In the genomic region with DNA sequence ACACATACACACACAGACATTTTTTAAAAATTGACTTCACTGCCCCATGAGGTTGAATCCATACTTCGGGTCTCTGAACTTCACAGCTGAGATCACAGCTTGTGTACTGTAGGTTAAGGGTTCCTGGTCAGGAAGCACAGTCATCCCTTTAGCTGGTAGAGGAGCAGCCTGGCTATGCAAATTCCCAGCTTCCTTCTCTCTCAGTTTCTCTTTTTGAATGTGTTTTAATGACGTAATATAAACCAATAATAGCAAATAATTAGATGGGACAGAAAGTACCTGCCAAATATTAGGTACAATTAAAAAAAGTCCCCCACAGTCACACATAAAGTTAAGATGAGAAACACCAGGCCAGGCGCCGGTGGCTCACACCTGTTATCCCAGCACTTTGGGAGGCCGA, we compare ENCODE assay signal across 16 cellular contexts.
DNase-seq lines count a peak whose midpoint lies in the region; ATAC-seq and TF ChIP-seq lines count a peak whose summit lies in the region.
"Had no signal": no experiment of that assay in that cellular context is flagged by ENCODE, and none has a peak within 500 bp of the region (broad histone marks: within the 10 kb centered on the region; RNA-seq: fewer than 3 reads in every experiment).

No MANE protein-coding gene starts in this region.

- peak; percentile 22 for DNase-seq in kidney tubule cell (ENCODE audit: low spot score)
- no peak for DNase-seq in inferior parietal cortex (ENCODE audit: extremely low spot score)
- no peak for DNase-seq in AG08396 (ENCODE audit: low spot score)
- DNase-seq in SK-N-DZ (ENCODE audit: low spot score) = no peak
- no peak for DNase-seq in GM13977 (ENCODE audit: low spot score)
- DNase-seq: CD4-positive, CD25-positive, alpha-beta regulatory T cell; NCI-H1048; NCI-H146; NCI-H2107; NCI-H345; NCI-H526 treated with DMSO at 0.1 percent for 48 hours had no signal

- ATAC-seq in GM18502 (IDR thresholded peaks at IDR 0.05; ENCODE audit: poor library complexity, unreplicated experiment) = peak; percentile 64
- ATAC-seq in GM21619 (IDR thresholded peaks at IDR 0.05; ENCODE audit: unreplicated experiment) = peak; percentile 46
- peak; percentile 72 for ATAC-seq in HG03432 (IDR thresholded peaks at IDR 0.05; ENCODE audit: unreplicated experiment)
- ATAC-seq: GM23338, K562 had no signal

- TF ChIP-seq CTCF in GM13977 (IDR thresholded peaks at IDR 0.05; ENCODE audit: extremely low read depth, insufficient read depth, missing control alignments) = no peak

- in situ Hi-C loops in GM13977 (cut with MboI; ENCODE audit: low pct_unique_long_range_greater_than_20kb, low sequenced_read_pairs, unreplicated experiment) = no loop called here
